16 cellular contexts compared by ENCODE assay signal in genomic region chr20:61757678-61758555, GRCh38.
DNase-seq lines count a peak whose midpoint lies in the region; ATAC-seq and TF ChIP-seq lines count a peak whose summit lies in the region.
"Had no signal": no experiment of that assay in that cellular context is flagged by ENCODE, and none has a peak within 500 bp of the region (broad histone marks: within the 10 kb centered on the region; RNA-seq: fewer than 3 reads in every experiment).

No MANE protein-coding gene starts in this region.

- no peak overlapping the region for H4K91ac ChIP-seq in trophoblast cell (ENCODE audit: low read depth, low read length)

- H3K4me1 ChIP-seq in RWPE2 (ENCODE audit: insufficient read depth, poor library complexity, severe bottlenecking): peaks cover 9% of the 10 kb centered on the region
- H3K4me1 ChIP-seq in trophoblast cell (ENCODE audit: control insufficient read depth in 1 of 2, insufficient read depth in 2 of 2, low read length in 2 of 2): peaks cover 4 to 12% of the 10 kb centered on the region in 2 experiments
- H3K4me1 ChIP-seq: Caco-2 had no signal

- H3K27ac Mint-ChIP-seq in effector memory CD8-positive, alpha-beta T cell: no peak overlapping the region
- H3K27ac Mint-ChIP-seq: activated CD4-positive, alpha-beta memory T cell treated with anti-CD3 and anti-CD28 coated beads for 36 hours had no signal

- no peak overlapping the region for H2AK5ac ChIP-seq in trophoblast cell (ENCODE audit: low read length)

- no peaks in the 10 kb centered on the region for H3K36me3 Mint-ChIP-seq in effector memory CD8-positive, alpha-beta T cell (ENCODE audit: insufficient read depth)
- H3K36me3 Mint-ChIP-seq: activated CD4-positive, alpha-beta memory T cell treated with anti-CD3 and anti-CD28 coated beads for 36 hours had no signal

- no peak overlapping the region for H4K8ac ChIP-seq in trophoblast cell (ENCODE audit: low read depth, low read length)

- no peak overlapping the region for H3K18ac ChIP-seq in trophoblast cell (ENCODE audit: low read length)

- no peak overlapping the region for H3K4me3 Mint-ChIP-seq in effector memory CD8-positive, alpha-beta T cell
- H3K4me3 Mint-ChIP-seq: activated CD4-positive, alpha-beta memory T cell treated with anti-CD3 and anti-CD28 coated beads for 36 hours had no signal

- H3K23ac ChIP-seq in trophoblast cell (ENCODE audit: low read length): no peak overlapping the region

- H3K4me1 Mint-ChIP-seq in effector memory CD8-positive, alpha-beta T cell (ENCODE audit: low read depth in 2 of 2): peaks cover 0 to 4% of the 10 kb centered on the region in 2 donors

- H3K27me3 ChIP-seq in RWPE2 (ENCODE audit: insufficient read depth, poor library complexity, severe bottlenecking) (no peaks in the 10 kb centered on the region), trophoblast cell (ENCODE audit: insufficient read depth, low read length) (no peaks in the 10 kb centered on the region)

- no peak overlapping the region for H2BK12ac ChIP-seq in trophoblast cell (ENCODE audit: low read length)

- H3K79me2 ChIP-seq in trophoblast cell (ENCODE audit: control insufficient read depth, insufficient read depth, low read length, poor library complexity): no peaks in the 10 kb centered on the region

- WGBS in trophoblast cell (ENCODE audit: extremely low coverage, insufficient coverage, insufficient read length): no CpG with 5 or more reads among the region's 25 CpGs

- H3K9me3 ChIP-seq in RWPE2 (ENCODE audit: severe bottlenecking) (no peaks in the 10 kb centered on the region), trophoblast cell (ENCODE audit: insufficient read depth, low read depth, low read length) (peaks cover 8% of the 10 kb centered on the region)
- H3K9me3 ChIP-seq: Caco-2 had no signal

- peaks cover 5 to 26% of the 10 kb centered on the region in 2 donors for H3K27me3 Mint-ChIP-seq in effector memory CD8-positive, alpha-beta T cell
- H3K27me3 Mint-ChIP-seq: activated CD4-positive, alpha-beta memory T cell treated with anti-CD3 and anti-CD28 coated beads for 36 hours had no signal

- no peak overlapping the region for H3K4me2 ChIP-seq in trophoblast cell (ENCODE audit: low read length)

- H3K14ac ChIP-seq in trophoblast cell (ENCODE audit: low read length): no peak overlapping the region

- no peak overlapping the region for H3K4ac ChIP-seq in trophoblast cell (ENCODE audit: low read depth, low read length)

- no peak overlapping the region for H2AFZ ChIP-seq in trophoblast cell (ENCODE audit: insufficient read depth, low read length, poor library complexity)

- H3K9ac ChIP-seq in trophoblast cell (ENCODE audit: low read length): no peak overlapping the region

- H2BK120ac ChIP-seq in trophoblast cell (ENCODE audit: insufficient read depth, low read length, poor library complexity): no peak overlapping the region

- DNase-seq in GM03348 (ENCODE audit: low spot score) (peak; percentile 83), RWPE2 (ENCODE audit: low spot score) (peak; percentile 82), fibroblast of mammary gland (ENCODE audit: low read depth) (peak; percentile 58), trophoblast cell (peak; percentile 58 to 59), GM10266 (ENCODE audit: extremely low spot score) (no peak), DMS114 treated with DMSO at 0.1 percent for 48 hours (lab: John Stamatoyannopoulos, UW; ENCODE audit: unreplicated experiment) (no peak)
- no peak for DNase-seq in effector memory CD8-positive, alpha-beta T cell
- DNase-seq: activated CD4-positive, alpha-beta memory T cell treated with anti-CD3 and anti-CD28 coated beads for 36 hours; activated T-cell treated with anti-CD3 and anti-CD28 coated beads, Interleukin-2, amount 50 U/mL, for 48 hours; NCI-H187; NCI-H510A treated with DMSO at 0.1 percent for 48 hours; stimulated activated naive CD8-positive, alpha-beta T cell treated with anti-CD3 and anti-CD28 coated beads, Interleukin-15, Interleukin-2, amounts not matched to agents 100 U/mL and 50 U/mL, for 24 hours had no signal

- H3K79me1 ChIP-seq in trophoblast cell (ENCODE audit: low read length): no peaks in the 10 kb centered on the region

- ATAC-seq in RWPE2 (ENCODE audit: low read depth): peak; percentile 78
- ATAC-seq in effector memory CD8-positive, alpha-beta T cell (replicated peaks): no peak
- no peak for ATAC-seq in HG02981 (IDR thresholded peaks at IDR 0.05; ENCODE audit: unreplicated experiment)
- ATAC-seq: left lobe of liver; stimulated activated naive CD8-positive, alpha-beta T cell treated with anti-CD3 and anti-CD28 coated beads, Interleukin-15, Interleukin-2, amounts not matched to agents 100 U/mL and 50 U/mL, for 24 hours had no signal

- no peak overlapping the region for H2BK5ac ChIP-seq in trophoblast cell (ENCODE audit: low read depth, low read length, poor library complexity)

- H3K27ac ChIP-seq in RWPE2 (ENCODE audit: poor library complexity, severe bottlenecking) (no peak overlapping the region), trophoblast cell (ENCODE audit: low read depth, low read length) (no peak overlapping the region)
- H3K27ac ChIP-seq: HL-60 had no signal

- H4K12ac ChIP-seq in trophoblast cell (ENCODE audit: low read depth, low read length): no peak overlapping the region

- TF ChIP-seq CTCF in RWPE2 (IDR thresholded peaks at IDR 0.05; ENCODE audit: poor library complexity, severe bottlenecking) (no peak), fibroblast of mammary gland (conservative IDR thresholded peaks at IDR 0.05; ENCODE audit: control insufficient read depth, insufficient read depth, low read depth, low read length) (no peak), GM10266 (IDR thresholded peaks at IDR 0.05; ENCODE audit: control insufficient read depth, insufficient read depth, low read depth, missing control alignments) (no peak)

- H3K9me3 Mint-ChIP-seq in effector memory CD8-positive, alpha-beta T cell: no peaks in the 10 kb centered on the region
- H3K9me3 Mint-ChIP-seq: activated CD4-positive, alpha-beta memory T cell treated with anti-CD3 and anti-CD28 coated beads for 36 hours had no signal

- no peaks in the 10 kb centered on the region for H3K36me3 ChIP-seq in RWPE2 (ENCODE audit: low read depth)
- H3K36me3 ChIP-seq in trophoblast cell (ENCODE audit: control insufficient read depth in 1 of 2, insufficient read depth in 2 of 2, low read length in 2 of 2): no peaks in the 10 kb centered on the region

- H3K4me3 ChIP-seq in RWPE2 (ENCODE audit: severe bottlenecking) (no peak overlapping the region), fibroblast of mammary gland (ENCODE audit: control insufficient read depth, low read depth, low read length) (no peak overlapping the region), trophoblast cell (ENCODE audit: low read depth, low read length) (no peak overlapping the region)

Comparison
In these comparisons a context has a peak if more than half of its experiments do, and no peak if none do; other contexts are left out.
1. DNase-seq: peak in GM03348 (single experiment), RWPE2 (single experiment), fibroblast of mammary gland (single experiment) and trophoblast cell (2 of 2); none in GM10266 (single experiment), effector memory CD8-positive, alpha-beta T cell (0 of 3) and DMS114 treated with DMSO at 0.1 percent for 48 hours (single experiment).